Comparison of ENCODE assay signal across 1 cellular context in genomic region chr2:62505649-62506420, GRCh38.
A peak's percentile ranks its signal among the peaks of the same experiment; 100 is the strongest.
TF ChIP-seq lines count a peak whose summit lies in the region.

Gene TMEM17, minus strand, starts transcription at chr2:62506195. Its CDS starts 66 bp downstream, at chr2:62506129.

TF ChIP-seq in HepG2, 621 proteins besides CTCF, POLR2A, EP300 and RAD21 (continued from another document):
- TF ChIP-seq POGK (CRISPR knock-in tag; conservative IDR thresholded peaks at IDR 0.05), result no peak
- peak; percentile 24 for TF ChIP-seq ZNF883 (CRISPR knock-in tag; IDR thresholded peaks at IDR 0.05; ENCODE audit: not compliant biosample characterization)
- TF ChIP-seq ZNF609 (CRISPR knock-in tag; IDR thresholded peaks at IDR 0.05; ENCODE audit: borderline replicate concordance), result no peak
- no peak for TF ChIP-seq HBP1 (CRISPR knock-in tag; IDR thresholded peaks at IDR 0.05; ENCODE audit: low read depth)
- peak; percentile 37; the same call in 1 of the 2 replicates for TF ChIP-seq ZFX (CRISPR knock-in tag; IDR thresholded peaks at IDR 0.05; ENCODE audit: low read depth)
- peak; percentile 66; the same call in 1 of the 2 replicates for TF ChIP-seq ZBTB38 (CRISPR knock-in tag; IDR thresholded peaks at IDR 0.05)
- 0 out of 2 replicates have a peak, but pooled peaks have one; percentile 52 for TF ChIP-seq ZFP90 (CRISPR knock-in tag; IDR thresholded peaks at IDR 0.05; ENCODE audit: borderline replicate concordance)
- no peak for TF ChIP-seq MXI1 (IDR thresholded peaks at IDR 0.05; ENCODE audit: borderline replicate concordance, low read depth, low read length)
- TF ChIP-seq POGZ (CRISPR knock-in tag; IDR thresholded peaks at IDR 0.05), result 0 out of 2 replicates have a peak, but pooled peaks have one; percentile 19
- no peak for TF ChIP-seq FOXK1 (CRISPR knock-in tag; IDR thresholded peaks at IDR 0.05; ENCODE audit: borderline replicate concordance, low read depth)
- TF ChIP-seq ZNF768 (CRISPR knock-in tag; IDR thresholded peaks at IDR 0.05), result peak; percentile 29; the same call in 1 of the 2 replicates
- TF ChIP-seq ZHX1 (CRISPR knock-in tag; IDR thresholded peaks at IDR 0.05; ENCODE audit: low read depth), result 0 out of 2 replicates have a peak, but pooled peaks have one; percentile 25
- peak; percentile 23; the same call in 1 of the 2 replicates for TF ChIP-seq HOXA3 (CRISPR knock-in tag; IDR thresholded peaks at IDR 0.05)
- TF ChIP-seq ZBTB42 (CRISPR knock-in tag; IDR thresholded peaks at IDR 0.05), result no peak
- TF ChIP-seq YY1 (IDR thresholded peaks at IDR 0.05; ENCODE audit: insufficient read depth, insufficient replicate concordance, low read depth, low read length), result peak; percentile 43
- TF ChIP-seq SOX13 (IDR thresholded peaks at IDR 0.05), result no peak
- no peak for TF ChIP-seq SOX13 (CRISPR knock-in tag; conservative IDR thresholded peaks at IDR 0.05 in 1 of 2, IDR thresholded peaks at IDR 0.05 in 1 of 2)
- TF ChIP-seq ZNF142 (CRISPR knock-in tag; IDR thresholded peaks at IDR 0.05), result 0 out of 2 replicates have a peak, but pooled peaks have one; percentile 31
- TF ChIP-seq ERF (CRISPR knock-in tag; IDR thresholded peaks at IDR 0.05), result no peak
- TF ChIP-seq ZBTB43 (CRISPR knock-in tag; conservative IDR thresholded peaks at IDR 0.05), result no peak
- no peak for TF ChIP-seq ZBTB49 (CRISPR knock-in tag; IDR thresholded peaks at IDR 0.05; ENCODE audit: borderline replicate concordance)
- no peak for TF ChIP-seq PHF20 (CRISPR knock-in tag; IDR thresholded peaks at IDR 0.05)
